In the genomic region with DNA sequence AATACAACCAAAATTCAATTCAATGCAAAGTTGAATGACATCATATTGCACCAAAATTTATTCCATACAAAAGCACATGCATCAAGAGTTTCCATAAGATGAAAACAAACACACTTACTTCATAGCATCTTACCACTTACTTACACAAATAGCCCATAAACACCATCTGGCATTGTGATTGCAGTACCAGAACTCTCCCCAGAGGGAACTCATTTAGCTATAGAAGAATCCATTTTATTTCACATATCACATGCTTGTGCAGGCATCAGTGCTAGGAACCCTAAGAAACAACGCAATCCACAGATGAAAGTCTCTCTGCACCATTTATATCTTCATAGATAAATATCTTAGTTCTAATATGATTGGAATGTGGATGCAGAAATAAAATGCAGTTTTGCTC, we compare ENCODE assay signal across 17 cellular contexts.
"Had no signal": no experiment of that assay in that cellular context is flagged by ENCODE, and none has a peak within 500 bp of the region (broad histone marks: within the 10 kb centered on the region; RNA-seq: fewer than 3 reads in every experiment).

No MANE protein-coding gene starts in this region.

- FAIRE-seq: islet of Langerhans, small intestine had no signal

- H3K4me3 ChIP-seq: colonic mucosa, gastrocnemius medialis, heart right ventricle, right atrium auricular region, sigmoid colon, stomach, thoracic aorta, transverse colon had no signal

- H3K9me3 ChIP-seq: colonic mucosa, gastrocnemius medialis, heart right ventricle, right atrium auricular region, sigmoid colon, stomach, thoracic aorta, transverse colon had no signal

- H3K4me1 ChIP-seq: colonic mucosa, gastrocnemius medialis, heart right ventricle, right atrium auricular region, sigmoid colon, stomach, transverse colon had no signal

- H3K36me3 ChIP-seq: colonic mucosa, gastrocnemius medialis, heart right ventricle, right atrium auricular region, sigmoid colon, stomach, thoracic aorta, transverse colon had no signal

- ATAC-seq: gastrocnemius medialis, heart right ventricle, natural killer cell had no signal

- H3K27me3 ChIP-seq: colonic mucosa, gastrocnemius medialis, heart right ventricle, right atrium auricular region, sigmoid colon, stomach, transverse colon had no signal

- DNase-seq: colonic mucosa; dermis blood vessel endothelial cell; gastrocnemius medialis; heart right ventricle; hypothalamus; kidney glomerular epithelial cell; natural killer cell; sigmoid colon; small intestine; stimulated activated CD4-positive, alpha-beta T cell treated with anti-CD3 and anti-CD28 coated beads, Interleukin-12 subunit alpha, Interleukin-12 subunit beta, amount 100 ng/mL, for 4 hours; stimulated activated naive CD4-positive, alpha-beta T cell; stomach; substantia nigra; transverse colon had no signal

- H3K27ac ChIP-seq: colonic mucosa, gastrocnemius medialis, heart right ventricle, right atrium auricular region, sigmoid colon, stomach, thoracic aorta, transverse colon had no signal
